8 cellular contexts compared by ENCODE assay signal in the genomic region with DNA sequence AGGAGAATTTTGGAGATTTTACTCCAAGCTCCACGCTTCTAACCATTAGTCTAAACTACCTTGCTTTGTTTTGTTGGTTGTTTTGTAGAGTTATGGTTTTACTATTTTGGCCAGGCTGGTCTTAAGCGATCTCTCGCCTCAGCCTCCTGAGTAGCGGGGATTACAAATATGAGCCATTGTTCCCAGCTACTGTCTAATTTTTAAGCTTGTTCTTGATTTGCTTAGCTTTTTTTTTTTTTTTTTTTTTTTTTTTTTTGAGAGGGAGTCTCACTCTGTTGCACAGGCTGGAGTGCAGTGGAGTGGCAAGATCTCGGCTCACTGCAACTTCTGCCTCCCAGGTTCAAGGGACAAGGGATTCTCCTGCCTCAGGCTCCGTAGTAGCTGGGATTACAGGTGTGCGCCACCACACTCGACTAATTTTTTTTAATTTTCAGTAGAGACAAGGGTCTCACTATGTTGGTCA. TPM values are rescaled to one million over a fixed set of nuclear protein-coding genes. Genes with fewer than 3 reads are reported as not detected.
DNase-seq lines count a peak whose midpoint lies in the region; ATAC-seq, FAIRE-seq and TF ChIP-seq lines count a peak whose summit lies in the region.

No MANE protein-coding gene starts in this region.

- no peaks in the 10 kb centered on the region for H3K27me3 ChIP-seq in testis

- H3K9me3 ChIP-seq in iPS-18c (ENCODE audit: control insufficient read depth, insufficient read depth, low read length): no peaks in the 10 kb centered on the region
- no peaks in the 10 kb centered on the region for H3K9me3 ChIP-seq in testis

- TF ChIP-seq CTCF in GM12875 (IDR thresholded peaks at IDR 0.05; ENCODE audit: borderline replicate concordance, insufficient read depth, low read depth, low read length) (no peak), testis (IDR thresholded peaks at IDR 0.05) (no peak)

- CTCF ChIA-PET in activated CD8-positive, alpha-beta T cell treated with anti-CD3 and anti-CD28 coated beads, Interleukin-2, amount 10 ng/mL, durations not matched to agents 7 days and 5 days (lab: Charles Lee): interaction anchor here (0.6 to 4.0 kb wide), 27 partner anchors 9 to 238 kb away, joined by 3 to 22 read pairs (median 4); a partner anchor contains a TSS

- H3K27ac ChIP-seq in testis: peak overlapping the region; percentile 81 to 88

- H3K36me3 Mint-ChIP-seq in activated CD8-positive, alpha-beta T cell treated with anti-CD3 and anti-CD28 coated beads, Interleukin-2, amount 10 ng/mL, durations not matched to agents 7 days and 5 days (ENCODE audit: low read depth): peaks cover 22% of the 10 kb centered on the region

- FAIRE-seq in frontal cortex (lab: Jason Lieb, UNC): no peak

- peak overlapping the region; percentile 78 for H3K4me3 ChIP-seq in GM12875 (ENCODE audit: low read depth, low read length)
- peak overlapping the region; percentile 83; the same call in 1 of the 2 replicates for H3K4me3 ChIP-seq in iPS-18c (ENCODE audit: insufficient read depth, low read depth, low read length)
- peak overlapping the region; percentile 75 to 93 for H3K4me3 ChIP-seq in testis

- TF ChIP-seq POLR2A in testis (IDR thresholded peaks at IDR 0.05): no peak

- no peak for DNase-seq in activated CD8-positive, alpha-beta T cell treated with anti-CD3 and anti-CD28 coated beads, Interleukin-2, amount 10 ng/mL, durations not matched to agents 7 days and 5 days
- peak; percentile 15 for DNase-seq in testis
- no peak for DNase-seq in NCI-H146 (lab: John Stamatoyannopoulos, UW)
- no peak for DNase-seq in hepatic stellate cell (ENCODE audit: low spot score)
- no peak for DNase-seq in frontal cortex (ENCODE audit: low spot score in 2 of 2)

- H3K4me1 Mint-ChIP-seq in activated CD8-positive, alpha-beta T cell treated with anti-CD3 and anti-CD28 coated beads, Interleukin-2, amount 10 ng/mL, durations not matched to agents 7 days and 5 days (ENCODE audit: low read depth): peaks cover 37% of the 10 kb centered on the region

- H3K36me3 ChIP-seq in testis (ENCODE audit: low read depth, missing control alignments): no peaks in the 10 kb centered on the region

- WGBS in testis, 2 donors: 33 to 50% methylated on average over 8 of the region's 8 CpGs

- intact Hi-C loops in testis (cut with DNase I; ENCODE audit: low total_unique reads): no loop called here

- peak; percentile 5 for ATAC-seq in HG02981 (IDR thresholded peaks at IDR 0.05; ENCODE audit: unreplicated experiment)
- no peak for ATAC-seq in activated CD8-positive, alpha-beta T cell treated with anti-CD3 and anti-CD28 coated beads, Interleukin-2, amount 10 ng/mL, durations not matched to agents 7 days and 5 days

- peaks cover 11% of the 10 kb centered on the region for H3K4me1 ChIP-seq in testis

- H3K27ac Mint-ChIP-seq in activated CD8-positive, alpha-beta T cell treated with anti-CD3 and anti-CD28 coated beads, Interleukin-2, amount 10 ng/mL, durations not matched to agents 7 days and 5 days: peak overlapping the region; percentile 97

- H3K4me3 Mint-ChIP-seq in activated CD8-positive, alpha-beta T cell treated with anti-CD3 and anti-CD28 coated beads, Interleukin-2, amount 10 ng/mL, durations not matched to agents 7 days and 5 days: peak overlapping the region; percentile 93

- POLR2A ChIA-PET in activated CD8-positive, alpha-beta T cell treated with anti-CD3 and anti-CD28 coated beads, Interleukin-2, amount 10 ng/mL, durations not matched to agents 7 days and 5 days (lab: Charles Lee): interaction anchor here (0.6 to 1.8 kb wide), 4 partner anchors 13 to 84 kb away, joined by 4 to 13 read pairs (median 5); a partner anchor contains a TSS

- H3K27me3 Mint-ChIP-seq in activated CD8-positive, alpha-beta T cell treated with anti-CD3 and anti-CD28 coated beads, Interleukin-2, amount 10 ng/mL, durations not matched to agents 7 days and 5 days (ENCODE audit: low read depth): no peaks in the 10 kb centered on the region

- no peaks in the 10 kb centered on the region for H3K9me3 Mint-ChIP-seq in activated CD8-positive, alpha-beta T cell treated with anti-CD3 and anti-CD28 coated beads, Interleukin-2, amount 10 ng/mL, durations not matched to agents 7 days and 5 days (ENCODE audit: insufficient read depth)

RNA-seq across cellular contexts. Expression of a gene that starts 28.5 kb away (rescaled TPM):
- under 1 TPM; 0.42 to 0.45 TPM for total RNA-seq in activated CD8-positive, alpha-beta T cell treated with anti-CD3 and anti-CD28 coated beads, Interleukin-2, amount 10 ng/mL, durations not matched to agents 7 days and 5 days
- 10 to 100 TPM in 1 of 2 donors, 1 to 10 TPM in 1; 7.3 to 13.7 TPM for total RNA-seq in testis
- polyA plus RNA-seq in testis (ENCODE audit: insufficient read depth, low read depth, low replicate concordance): 16.0 TPM
- total RNA-seq in frontal cortex: 0.41 TPM

RNA-seq across cellular contexts. Expression of a gene that starts 39.8 kb away (rescaled TPM):
- total RNA-seq in activated CD8-positive, alpha-beta T cell treated with anti-CD3 and anti-CD28 coated beads, Interleukin-2, amount 10 ng/mL, durations not matched to agents 7 days and 5 days: 10 to 100 TPM; 50.1 to 50.6 TPM
- total RNA-seq in testis: 10 to 100 TPM; 26.0 to 27.6 TPM
- polyA plus RNA-seq in testis (ENCODE audit: insufficient read depth, low read depth, low replicate concordance): 30.3 TPM
- 24.5 TPM for total RNA-seq in frontal cortex

RNA-seq across cellular contexts. Expression of a gene that starts 40.1 kb away (rescaled TPM):
- 10 to 100 TPM; 22.3 to 25.6 TPM for total RNA-seq in activated CD8-positive, alpha-beta T cell treated with anti-CD3 and anti-CD28 coated beads, Interleukin-2, amount 10 ng/mL, durations not matched to agents 7 days and 5 days
- 100 to 1,000 TPM; 125 to 168 TPM for total RNA-seq in testis
- polyA plus RNA-seq in testis (ENCODE audit: insufficient read depth, low read depth, low replicate concordance): 218 TPM
- 30.2 TPM for total RNA-seq in frontal cortex
